ENCODE assay signal across 1 cellular context in the genomic region with DNA sequence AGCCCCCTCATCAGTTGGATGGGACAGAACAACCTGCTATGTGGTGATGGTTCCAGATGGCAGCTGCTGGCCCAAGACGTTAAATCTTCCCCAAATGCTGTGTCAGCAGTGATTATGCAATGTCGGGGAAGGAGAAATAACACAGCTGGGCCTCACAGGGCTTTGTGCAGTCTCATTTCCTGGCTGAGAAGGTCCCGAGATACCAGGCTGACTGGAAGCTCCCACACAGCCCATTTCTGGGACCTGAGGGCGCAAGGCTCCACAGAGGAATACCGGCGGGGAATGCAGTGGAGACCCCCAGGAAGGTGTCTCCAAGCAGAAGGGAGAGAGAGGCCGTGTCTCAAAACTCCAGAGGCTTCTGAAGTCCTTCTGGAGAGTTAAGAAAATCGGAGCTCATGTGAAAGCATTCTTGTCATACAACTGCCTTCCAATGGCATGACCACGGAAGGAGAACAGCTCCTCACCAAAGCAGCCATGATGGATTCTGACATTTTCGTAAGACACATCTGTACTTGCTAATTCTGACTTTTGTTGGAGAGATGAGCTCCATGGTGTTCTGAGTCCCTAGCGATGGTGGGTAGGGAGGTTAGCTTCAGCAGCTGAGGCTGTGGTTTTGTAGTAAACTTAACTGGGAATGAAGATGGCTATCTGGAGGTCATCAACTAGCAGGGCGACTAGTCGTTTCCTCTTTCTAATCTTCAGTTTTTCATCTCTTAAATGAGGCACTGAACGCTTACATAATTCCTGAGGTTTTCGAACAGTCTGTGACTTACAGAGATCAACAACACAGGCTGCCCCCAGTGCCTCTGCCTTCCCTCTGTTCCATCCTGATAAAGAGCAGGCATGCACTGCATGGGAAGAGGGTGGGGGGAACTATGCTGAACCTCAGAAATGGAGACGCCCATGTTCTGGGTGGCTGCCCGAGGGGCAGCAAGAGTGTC.
TF ChIP-seq lines count a peak whose summit lies in the region.

No MANE protein-coding gene starts in this region.

TF ChIP-seq in IMR-90, 13 proteins besides CTCF, POLR2A, EP300 and RAD21 (continued from another document):
- TF ChIP-seq, protein P1, sequence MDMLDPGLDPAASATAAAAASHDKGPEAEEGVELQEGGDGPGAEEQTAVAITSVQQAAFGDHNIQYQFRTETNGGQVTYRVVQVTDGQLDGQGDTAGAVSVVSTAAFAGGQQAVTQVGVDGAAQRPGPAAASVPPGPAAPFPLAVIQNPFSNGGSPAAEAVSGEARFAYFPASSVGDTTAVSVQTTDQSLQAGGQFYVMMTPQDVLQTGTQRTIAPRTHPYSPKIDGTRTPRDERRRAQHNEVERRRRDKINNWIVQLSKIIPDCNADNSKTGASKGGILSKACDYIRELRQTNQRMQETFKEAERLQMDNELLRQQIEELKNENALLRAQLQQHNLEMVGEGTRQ (IDR thresholded peaks at IDR 0.05; ENCODE audit: low read depth, low read length) = no peak
TF ChIP-seq in IMR-90: peak in this region for 2.
